1 cellular context compared by ENCODE assay signal in the genomic region with DNA sequence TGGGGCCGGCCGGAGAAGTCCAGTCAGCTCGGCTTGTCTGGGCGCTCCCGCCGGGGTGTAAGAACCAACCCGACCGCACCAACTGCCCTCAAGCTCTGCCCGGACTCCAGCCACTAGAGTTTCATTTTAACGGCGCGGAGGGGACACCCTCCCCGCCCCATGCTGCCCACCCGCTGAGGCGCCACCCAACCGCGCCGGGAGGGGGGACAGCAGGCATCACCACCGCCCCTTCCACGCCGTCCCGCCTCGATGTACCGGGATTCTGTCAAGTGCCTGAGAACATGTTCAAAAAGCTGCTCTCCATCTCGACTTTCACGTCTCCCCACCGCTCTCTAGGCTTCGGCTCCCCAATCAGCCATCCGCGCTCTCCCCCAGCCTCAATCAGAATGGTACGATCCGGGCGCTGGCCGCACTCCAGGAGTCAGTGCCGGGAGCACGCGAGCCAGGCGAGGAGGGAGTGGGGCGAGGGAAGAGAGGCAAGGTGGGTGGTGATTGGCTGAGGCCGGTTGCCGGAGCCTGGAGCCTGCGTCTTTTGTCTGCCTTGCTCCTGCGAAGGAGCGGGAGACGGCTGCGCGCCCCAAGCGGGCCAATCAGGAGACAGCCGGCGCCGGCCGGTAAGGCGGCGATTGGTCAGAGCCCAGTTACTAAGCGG.
TF ChIP-seq lines count a peak whose summit lies in the region.

A gene (minus strand): TSS at position 101 of the 652 bp plus-strand sequence. CDS start 677 bp downstream, outside the sequence.

TF ChIP-seq in K562, 482 proteins besides CTCF, POLR2A, EP300 and RAD21 (continued from another document and continues in another):
- TF ChIP-seq RBM14 (IDR thresholded peaks at IDR 0.05; ENCODE audit: borderline replicate concordance, insufficient read depth, low read depth, low read length) (0 out of 2 replicates have a peak, but pooled peaks have one; percentile 64), ZBTB17 (CRISPR knock-in tag; IDR thresholded peaks at IDR 0.05) (0 out of 2 replicates have a peak, but pooled peaks have one; percentile 62), ZNF586 (CRISPR knock-in tag; conservative IDR thresholded peaks at IDR 0.05) (no peak), TSC22D4 (tag; IDR thresholded peaks at IDR 0.05) (no peak), POLR3A (IDR thresholded peaks at IDR 0.05; ENCODE audit: borderline replicate concordance, extremely low read depth, insufficient read depth, insufficient read length) (no peak), LARP7 (IDR thresholded peaks at IDR 0.05) (peak; percentile 96), NFYB (IDR thresholded peaks at IDR 0.05; ENCODE audit: extremely low read depth, insufficient read length) (peak; percentile 81), RBM25 (IDR thresholded peaks at IDR 0.05; ENCODE audit: low read depth, low read length, severe bottlenecking) (peak; percentile 75), ZNF431 (CRISPR knock-in tag; IDR thresholded peaks at IDR 0.05) (peak; percentile 76; the same call in 1 of the 2 replicates), XRCC5 (IDR thresholded peaks at IDR 0.05; ENCODE audit: low read depth, low read length) (no peak; the same call in 1 of the 2 replicates), POLR3G (IDR thresholded peaks at IDR 0.05; ENCODE audit: extremely low read depth, insufficient read length, insufficient replicate concordance) (no peak), ZNF12 (CRISPR knock-in tag; IDR thresholded peaks at IDR 0.05) (peak; percentile 90), GATAD2A (IDR thresholded peaks at IDR 0.05) (0 out of 2 replicates have a peak, but pooled peaks have one; percentile 30), BRF1 (IDR thresholded peaks at IDR 0.05; ENCODE audit: borderline replicate concordance, extremely low read depth, insufficient read length) (no peak), ZNF830 (CRISPR knock-in tag; IDR thresholded peaks at IDR 0.05) (0 out of 2 replicates have a peak, but pooled peaks have one; percentile 67), TCF3 (CRISPR knock-in tag; IDR thresholded peaks at IDR 0.05) (peak; percentile 52), SRSF7 (optimal IDR thresholded peaks at IDR 0.05; ENCODE audit: low read depth, low read length) (no peak), TEAD4 (IDR thresholded peaks at IDR 0.05; ENCODE audit: low read length) (peak; percentile 74), TEAD4 (CRISPR knock-in tag; IDR thresholded peaks at IDR 0.05; ENCODE audit: borderline replicate concordance) (peak; percentile 76; the same call in 1 of the 2 replicates), BACH1 (tag; IDR thresholded peaks at IDR 0.05) (no peak), RAD51 (IDR thresholded peaks at IDR 0.05; ENCODE audit: borderline replicate concordance, low read depth) (peak; percentile 23; the same call in 1 of the 2 replicates), ATF7 (IDR thresholded peaks at IDR 0.05) (peak; percentile 100), DNMT1 (IDR thresholded peaks at IDR 0.05) (peak; percentile 89; the same call in 1 of the 2 replicates), CREB1 (IDR thresholded peaks at IDR 0.05) (peak; percentile 43; the same call in 1 of the 2 replicates), CREB1 (CRISPR knock-in tag; IDR thresholded peaks at IDR 0.05) (peak; percentile 83), MAFF (IDR thresholded peaks at IDR 0.05; ENCODE audit: low read length) (peak; percentile 76; the same call in 1 of the 2 replicates)
- TF ChIP-seq, protein P1, sequence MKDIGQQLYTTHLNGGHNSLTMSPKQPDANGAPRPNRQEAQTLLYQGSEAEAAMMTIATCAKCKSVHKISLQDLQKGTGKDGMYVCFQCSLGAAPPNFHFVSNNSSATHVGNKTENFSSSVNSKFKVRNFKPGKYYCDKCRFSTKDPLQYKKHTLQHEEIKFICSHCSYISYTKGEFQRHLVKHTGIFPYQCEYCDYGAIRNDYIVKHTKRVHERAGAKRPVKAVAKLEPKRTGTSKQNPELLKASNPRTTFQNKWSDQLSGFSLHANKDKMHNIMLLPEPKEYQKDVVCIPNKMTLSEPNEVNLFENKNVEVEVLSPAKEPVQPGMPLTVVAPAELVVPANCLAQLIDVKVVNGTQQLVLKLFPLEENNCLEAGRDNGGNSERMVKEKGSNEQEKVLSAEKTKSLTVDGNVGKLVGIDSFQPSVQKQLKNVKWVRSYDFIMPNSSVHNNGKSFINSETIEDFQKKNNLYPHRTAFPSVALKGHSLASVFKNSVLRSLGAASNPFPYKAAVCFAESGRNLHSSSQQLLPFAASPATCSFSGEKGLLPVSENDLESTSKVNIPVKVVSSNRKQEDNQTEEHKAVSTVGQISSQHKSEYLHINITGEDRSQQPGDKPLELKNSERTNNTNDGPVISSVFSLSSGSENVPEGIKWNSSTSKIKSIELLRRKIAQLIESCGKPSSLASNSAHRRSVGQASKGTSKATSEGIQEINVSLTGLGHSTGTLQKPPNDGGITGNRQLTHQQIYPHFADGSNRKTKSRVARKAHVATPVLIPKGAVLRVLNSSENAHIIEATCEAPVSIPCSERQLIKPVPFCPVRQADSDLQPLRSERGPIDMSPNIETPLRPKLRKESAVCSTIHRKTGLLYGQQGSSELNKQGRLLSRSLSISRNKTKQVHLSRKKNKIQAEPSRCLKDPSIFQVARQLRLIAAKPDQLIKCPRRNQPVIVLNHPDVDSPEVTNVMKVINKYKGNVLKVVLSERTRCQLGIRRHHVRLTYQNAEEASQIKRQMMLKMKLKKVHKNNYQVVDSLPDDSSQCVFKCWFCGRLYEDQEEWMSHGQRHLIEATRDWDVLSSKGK (CRISPR knock-in tag; IDR thresholded peaks at IDR 0.05) = no peak
- TF ChIP-seq, protein P2, sequence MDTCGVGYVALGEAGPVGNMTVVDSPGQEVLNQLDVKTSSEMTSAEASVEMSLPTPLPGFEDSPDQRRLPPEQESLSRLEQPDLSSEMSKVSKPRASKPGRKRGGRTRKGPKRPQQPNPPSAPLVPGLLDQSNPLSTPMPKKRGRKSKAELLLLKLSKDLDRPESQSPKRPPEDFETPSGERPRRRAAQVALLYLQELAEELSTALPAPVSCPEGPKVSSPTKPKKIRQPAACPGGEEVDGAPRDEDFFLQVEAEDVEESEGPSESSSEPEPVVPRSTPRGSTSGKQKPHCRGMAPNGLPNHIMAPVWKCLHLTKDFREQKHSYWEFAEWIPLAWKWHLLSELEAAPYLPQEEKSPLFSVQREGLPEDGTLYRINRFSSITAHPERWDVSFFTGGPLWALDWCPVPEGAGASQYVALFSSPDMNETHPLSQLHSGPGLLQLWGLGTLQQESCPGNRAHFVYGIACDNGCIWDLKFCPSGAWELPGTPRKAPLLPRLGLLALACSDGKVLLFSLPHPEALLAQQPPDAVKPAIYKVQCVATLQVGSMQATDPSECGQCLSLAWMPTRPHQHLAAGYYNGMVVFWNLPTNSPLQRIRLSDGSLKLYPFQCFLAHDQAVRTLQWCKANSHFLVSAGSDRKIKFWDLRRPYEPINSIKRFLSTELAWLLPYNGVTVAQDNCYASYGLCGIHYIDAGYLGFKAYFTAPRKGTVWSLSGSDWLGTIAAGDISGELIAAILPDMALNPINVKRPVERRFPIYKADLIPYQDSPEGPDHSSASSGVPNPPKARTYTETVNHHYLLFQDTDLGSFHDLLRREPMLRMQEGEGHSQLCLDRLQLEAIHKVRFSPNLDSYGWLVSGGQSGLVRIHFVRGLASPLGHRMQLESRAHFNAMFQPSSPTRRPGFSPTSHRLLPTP (IDR thresholded peaks at IDR 0.05; ENCODE audit: borderline replicate concordance, extremely low read depth, insufficient read length) = no peak
- TF ChIP-seq, protein P3, sequence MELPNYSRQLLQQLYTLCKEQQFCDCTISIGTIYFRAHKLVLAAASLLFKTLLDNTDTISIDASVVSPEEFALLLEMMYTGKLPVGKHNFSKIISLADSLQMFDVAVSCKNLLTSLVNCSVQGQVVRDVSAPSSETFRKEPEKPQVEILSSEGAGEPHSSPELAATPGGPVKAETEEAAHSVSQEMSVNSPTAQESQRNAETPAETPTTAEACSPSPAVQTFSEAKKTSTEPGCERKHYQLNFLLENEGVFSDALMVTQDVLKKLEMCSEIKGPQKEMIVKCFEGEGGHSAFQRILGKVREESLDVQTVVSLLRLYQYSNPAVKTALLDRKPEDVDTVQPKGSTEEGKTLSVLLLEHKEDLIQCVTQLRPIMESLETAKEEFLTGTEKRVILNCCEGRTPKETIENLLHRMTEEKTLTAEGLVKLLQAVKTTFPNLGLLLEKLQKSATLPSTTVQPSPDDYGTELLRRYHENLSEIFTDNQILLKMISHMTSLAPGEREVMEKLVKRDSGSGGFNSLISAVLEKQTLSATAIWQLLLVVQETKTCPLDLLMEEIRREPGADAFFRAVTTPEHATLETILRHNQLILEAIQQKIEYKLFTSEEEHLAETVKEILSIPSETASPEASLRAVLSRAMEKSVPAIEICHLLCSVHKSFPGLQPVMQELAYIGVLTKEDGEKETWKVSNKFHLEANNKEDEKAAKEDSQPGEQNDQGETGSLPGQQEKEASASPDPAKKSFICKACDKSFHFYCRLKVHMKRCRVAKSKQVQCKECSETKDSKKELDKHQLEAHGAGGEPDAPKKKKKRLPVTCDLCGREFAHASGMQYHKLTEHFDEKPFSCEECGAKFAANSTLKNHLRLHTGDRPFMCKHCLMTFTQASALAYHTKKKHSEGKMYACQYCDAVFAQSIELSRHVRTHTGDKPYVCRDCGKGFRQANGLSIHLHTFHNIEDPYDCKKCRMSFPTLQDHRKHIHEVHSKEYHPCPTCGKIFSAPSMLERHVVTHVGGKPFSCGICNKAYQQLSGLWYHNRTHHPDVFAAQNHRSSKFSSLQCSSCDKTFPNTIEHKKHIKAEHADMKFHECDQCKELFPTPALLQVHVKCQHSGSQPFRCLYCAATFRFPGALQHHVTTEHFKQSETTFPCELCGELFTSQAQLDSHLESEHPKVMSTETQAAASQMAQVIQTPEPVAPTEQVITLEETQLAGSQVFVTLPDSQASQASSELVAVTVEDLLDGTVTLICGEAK (IDR thresholded peaks at IDR 0.05) = no peak
- TF ChIP-seq, protein P3 (CRISPR knock-in tag; IDR thresholded peaks at IDR 0.05) = 0 out of 2 replicates have a peak, but pooled peaks have one; percentile 26
- TF ChIP-seq, protein P4, sequence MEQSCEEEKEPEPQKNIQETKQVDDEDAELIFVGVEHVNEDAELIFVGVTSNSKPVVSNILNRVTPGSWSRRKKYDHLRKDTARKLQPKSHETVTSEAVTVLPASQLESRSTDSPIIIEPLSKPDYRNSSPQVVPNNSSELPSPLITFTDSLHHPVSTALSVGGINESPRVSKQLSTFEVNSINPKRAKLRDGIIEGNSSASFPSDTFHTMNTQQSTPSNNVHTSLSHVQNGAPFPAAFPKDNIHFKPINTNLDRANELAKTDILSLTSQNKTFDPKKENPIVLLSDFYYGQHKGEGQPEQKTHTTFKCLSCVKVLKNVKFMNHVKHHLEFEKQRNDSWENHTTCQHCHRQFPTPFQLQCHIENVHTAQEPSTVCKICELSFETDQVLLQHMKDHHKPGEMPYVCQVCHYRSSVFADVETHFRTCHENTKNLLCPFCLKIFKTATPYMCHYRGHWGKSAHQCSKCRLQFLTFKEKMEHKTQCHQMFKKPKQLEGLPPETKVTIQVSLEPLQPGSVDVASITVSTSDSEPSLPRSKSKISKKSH (CRISPR knock-in tag; IDR thresholded peaks at IDR 0.05) = no peak
- TF ChIP-seq, protein P5, sequence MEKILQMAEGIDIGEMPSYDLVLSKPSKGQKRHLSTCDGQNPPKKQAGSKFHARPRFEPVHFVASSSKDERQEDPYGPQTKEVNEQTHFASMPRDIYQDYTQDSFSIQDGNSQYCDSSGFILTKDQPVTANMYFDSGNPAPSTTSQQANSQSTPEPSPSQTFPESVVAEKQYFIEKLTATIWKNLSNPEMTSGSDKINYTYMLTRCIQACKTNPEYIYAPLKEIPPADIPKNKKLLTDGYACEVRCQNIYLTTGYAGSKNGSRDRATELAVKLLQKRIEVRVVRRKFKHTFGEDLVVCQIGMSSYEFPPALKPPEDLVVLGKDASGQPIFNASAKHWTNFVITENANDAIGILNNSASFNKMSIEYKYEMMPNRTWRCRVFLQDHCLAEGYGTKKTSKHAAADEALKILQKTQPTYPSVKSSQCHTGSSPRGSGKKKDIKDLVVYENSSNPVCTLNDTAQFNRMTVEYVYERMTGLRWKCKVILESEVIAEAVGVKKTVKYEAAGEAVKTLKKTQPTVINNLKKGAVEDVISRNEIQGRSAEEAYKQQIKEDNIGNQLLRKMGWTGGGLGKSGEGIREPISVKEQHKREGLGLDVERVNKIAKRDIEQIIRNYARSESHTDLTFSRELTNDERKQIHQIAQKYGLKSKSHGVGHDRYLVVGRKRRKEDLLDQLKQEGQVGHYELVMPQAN (IDR thresholded peaks at IDR 0.05; ENCODE audit: borderline replicate concordance) = peak; percentile 41; the same call in 1 of the 2 replicates
